8 cellular contexts compared by ENCODE assay signal in genomic region chr9:95521699-95522098, GRCh38.
"Had no signal": no experiment of that assay in that cellular context is flagged by ENCODE, and none has a peak within 500 bp of the region (broad histone marks: within the 10 kb centered on the region; RNA-seq: fewer than 3 reads in every experiment).

No MANE protein-coding gene starts in this region.

- H3K4me1 ChIP-seq: HAP-1 had no signal

- H2AFZ ChIP-seq: GM23248 had no signal

- H3K36me3 ChIP-seq: HAP-1 had no signal

- H3K9ac ChIP-seq: GM23248 had no signal

- H3K27ac ChIP-seq: GM23248, HL-60 had no signal

- H3K4me3 Mint-ChIP-seq: HFFc6 had no signal

- H3K27ac Mint-ChIP-seq: HFFc6 had no signal

- ATAC-seq: HCT116 had no signal

- H3K9me3 ChIP-seq: HAP-1 had no signal

- DNase-seq: GM23248, GOT3, H7, HFFc6, IMR-90 had no signal

- H3K4me3 ChIP-seq: GM23248, HAP-1 had no signal
